Comparison of ENCODE assay signal across 1 cellular context in the genomic region with DNA sequence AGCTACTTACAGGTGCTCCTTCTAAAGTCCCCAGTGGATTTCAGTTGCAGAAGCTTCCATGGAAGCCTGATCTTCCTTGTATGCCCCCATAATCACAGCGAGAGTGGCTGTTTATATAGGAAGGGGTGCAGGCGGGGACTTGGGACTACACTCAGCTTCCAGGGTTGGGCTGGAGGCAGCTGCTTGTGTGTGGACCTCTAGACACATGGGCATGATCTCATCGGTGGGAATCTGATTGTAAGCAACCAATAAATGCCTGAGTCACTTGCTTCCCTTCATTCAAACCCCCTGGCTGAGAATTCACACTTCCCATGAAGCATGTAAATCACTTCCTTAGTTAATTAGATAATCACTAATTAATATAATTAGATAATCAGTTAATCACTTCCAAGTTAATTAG.
TF ChIP-seq lines count a peak whose summit lies in the region.

No MANE protein-coding gene starts in this region.

TF ChIP-seq in HCT116, 20 proteins besides CTCF, POLR2A, EP300 and RAD21 (continued from another document):
- TF ChIP-seq ZBTB33 (IDR thresholded peaks at IDR 0.05; ENCODE audit: extremely low read depth, insufficient replicate concordance, low read length) (no peak), POLR2AphosphoS5 (IDR thresholded peaks at IDR 0.05; ENCODE audit: low read depth, low read length) (no peak), EZH2phosphoT487 (IDR thresholded peaks at IDR 0.05; ENCODE audit: borderline replicate concordance) (no peak), MAX (IDR thresholded peaks at IDR 0.05) (no peak)
